In genomic region chr9:116345393-116345792, GRCh38 we compare ENCODE assay signal across 22 cellular contexts.
DNase-seq lines count a peak whose midpoint lies in the region; ATAC-seq, FAIRE-seq and TF ChIP-seq lines count a peak whose summit lies in the region.
"Had no signal": no experiment of that assay in that cellular context is flagged by ENCODE, and none has a peak within 500 bp of the region (broad histone marks: within the 10 kb centered on the region; RNA-seq: fewer than 3 reads in every experiment).

No MANE protein-coding gene starts in this region.

- H3K27me3 Mint-ChIP-seq in osteocyte (ENCODE audit: unreplicated experiment) = no peaks in the 10 kb centered on the region

- H3K9me1 ChIP-seq in K562 (ENCODE audit: control insufficient read depth, insufficient read depth, low read length) = no peaks in the 10 kb centered on the region

- peak overlapping the region; percentile 58 for H3K27ac Mint-ChIP-seq in osteocyte (ENCODE audit: unreplicated experiment)
- no peak overlapping the region for H3K27ac Mint-ChIP-seq in stimulated activated effector memory CD8-positive, alpha-beta T cell treated with anti-CD3 and anti-CD28 coated beads, Interleukin-12 subunit alpha, Interleukin-12 subunit beta, amount 100 ng/mL, for 72 hours
- H3K27ac Mint-ChIP-seq: CD4-positive, alpha-beta memory T cell had no signal

- no peak for TF ChIP-seq CTCF in cardiac muscle cell (IDR thresholded peaks at IDR 0.05; ENCODE audit: low read depth, low read length)
- no peak for TF ChIP-seq CTCF in K562 (IDR thresholded peaks at IDR 0.05 in 2 of 3, conservative IDR thresholded peaks at IDR 0.05 in 1 of 3; ENCODE audit: insufficient read depth in 2 of 3, low read depth in 1 of 3, low read length in 3 of 3)
- no peak for TF ChIP-seq CTCF in osteocyte (IDR thresholded peaks at IDR 0.05)
- TF ChIP-seq CTCF in stomach (IDR thresholded peaks at IDR 0.05) = no peak

- H3K4me3 Mint-ChIP-seq in osteocyte (ENCODE audit: unreplicated experiment) = no peak overlapping the region
- no peak overlapping the region for H3K4me3 Mint-ChIP-seq in stimulated activated effector memory CD8-positive, alpha-beta T cell treated with anti-CD3 and anti-CD28 coated beads, Interleukin-12 subunit alpha, Interleukin-12 subunit beta, amount 100 ng/mL, for 72 hours
- H3K4me3 Mint-ChIP-seq: CD14-positive monocyte; CD4-positive, alpha-beta memory T cell; IgD-negative memory B cell had no signal

- H2AFZ ChIP-seq in K562 (ENCODE audit: low read depth, low read length) = no peak overlapping the region
- H2AFZ ChIP-seq: GM23248 had no signal

- POLR2A ChIA-PET in K562 (lab: Yijun Ruan, JAX) = interaction anchor here (1.5 kb wide), 1 partner anchor 10 kb away, joined by 7 read pairs; no protein-coding TSS in a partner anchor

- ATAC-seq in left cardiac atrium (no peak), K562 (0 out of 3 replicates have a peak, but pooled peaks have one; percentile 21), HG02885 (IDR thresholded peaks at IDR 0.05; ENCODE audit: poor library complexity, unreplicated experiment) (no peak)
- no peak for ATAC-seq in stimulated activated effector memory CD8-positive, alpha-beta T cell treated with anti-CD3 and anti-CD28 coated beads, Interleukin-12 subunit alpha, Interleukin-12 subunit beta, amount 100 ng/mL, for 72 hours
- ATAC-seq: GM12878 had no signal

- H3K4me3 ChIP-seq in cardiac muscle cell (no peak overlapping the region), K562 (no peak overlapping the region), stomach (no peak overlapping the region)
- H3K4me3 ChIP-seq: BLaER1, GM12878, GM23248, HAP-1 had no signal

- BruUV-seq in K562 (replicated peaks; lab: Mats Ljungman, UMichigan) = no TSS peak

- H3K9me3 ChIP-seq in cardiac muscle cell (ENCODE audit: low read depth) = no peaks in the 10 kb centered on the region
- H3K9me3 ChIP-seq in K562 (replicated peaks; ENCODE audit: control insufficient read depth, insufficient read depth, low read depth, low read length) = no peaks in the 10 kb centered on the region
- no peaks in the 10 kb centered on the region for H3K9me3 ChIP-seq in stomach
- H3K9me3 ChIP-seq: BLaER1, HAP-1 had no signal

- CTCF ChIA-PET in K562 (lab: Yijun Ruan, JAX; ENCODE audit: low intra/inter-chr PET ratio) = no interaction called here

- H3K4me2 ChIP-seq in K562 (ENCODE audit: insufficient read depth, low read length) = no peak overlapping the region
- H3K4me2 ChIP-seq: BLaER1 had no signal

- no peaks in the 10 kb centered on the region for H4K20me1 ChIP-seq in K562 (replicated peaks; ENCODE audit: control insufficient read depth, insufficient read depth, low read length)
- H4K20me1 ChIP-seq: BLaER1 had no signal

- H3K4me1 Mint-ChIP-seq in osteocyte (ENCODE audit: unreplicated experiment) = peaks cover 17% of the 10 kb centered on the region
- no peaks in the 10 kb centered on the region for H3K4me1 Mint-ChIP-seq in stimulated activated effector memory CD8-positive, alpha-beta T cell treated with anti-CD3 and anti-CD28 coated beads, Interleukin-12 subunit alpha, Interleukin-12 subunit beta, amount 100 ng/mL, for 72 hours
- H3K4me1 Mint-ChIP-seq: CD14-positive monocyte; CD4-positive, alpha-beta memory T cell; IgD-negative memory B cell had no signal

- no peaks in the 10 kb centered on the region for H3K9me3 Mint-ChIP-seq in osteocyte (ENCODE audit: unreplicated experiment)
- H3K9me3 Mint-ChIP-seq in stimulated activated effector memory CD8-positive, alpha-beta T cell treated with anti-CD3 and anti-CD28 coated beads, Interleukin-12 subunit alpha, Interleukin-12 subunit beta, amount 100 ng/mL, for 72 hours = peaks cover 3% of the 10 kb centered on the region
- H3K9me3 Mint-ChIP-seq: CD4-positive, alpha-beta memory T cell had no signal

- H3K36me3 ChIP-seq in cardiac muscle cell (no peaks in the 10 kb centered on the region), K562 (ENCODE audit: control insufficient read depth, insufficient read depth, low read length) (no peaks in the 10 kb centered on the region), stomach (peaks cover 0 to 6% (median 0%) of the 10 kb centered on the region in 4 donors)
- H3K36me3 ChIP-seq: BLaER1, HAP-1 had no signal

- in situ Hi-C loops in K562 (cut with MboI) = no loop called here

- H3K27ac ChIP-seq in cardiac muscle cell = peak overlapping the region; percentile 64
- H3K27ac ChIP-seq in K562 (ENCODE audit: extremely low read depth, low read depth, low read length) = no peak overlapping the region
- H3K27ac ChIP-seq in stomach = no peak overlapping the region
- H3K27ac ChIP-seq: 22Rv1, BLaER1, GM23248, HL-60 had no signal

- 23% methylated on average over 2 of the region's 2 CpGs for WGBS in K562 (ENCODE audit: insufficient coverage, low coverage, missing lambda C conversion rate)
- WGBS in stomach, 5 donors = 85 to 95% (median 90%) methylated on average over 2 of the region's 2 CpGs

- TF ChIP-seq POLR2A in K562 (conservative IDR thresholded peaks at IDR 0.05) (no peak), stomach (IDR thresholded peaks at IDR 0.05) (no peak)

- DNase-seq in cardiac muscle cell (ENCODE audit: low read depth in 1 of 2, low spot score in 1 of 2) (no peak), left cardiac atrium (no peak), DMS53 treated with DMSO at 0.1 percent for 48 hours (lab: John Stamatoyannopoulos, UW; ENCODE audit: unreplicated experiment) (peak; percentile 32), K562 (ENCODE audit: extremely low read depth in 1 of 4, low spot score in 3 of 4) (no peak), osteocyte (ENCODE audit: extremely low spot score, unreplicated experiment) (no peak), stomach (no peak)
- DNase-seq in stimulated activated effector memory CD8-positive, alpha-beta T cell treated with anti-CD3 and anti-CD28 coated beads, Interleukin-12 subunit alpha, Interleukin-12 subunit beta, amount 100 ng/mL, for 72 hours (ENCODE audit: low spot score in 2 of 2) = no peak
- DNase-seq: CD4-positive, alpha-beta memory T cell; DMS79 treated with DMSO at 0.1 percent for 48 hours; EL; GM23248; KG1 had no signal

- H3K36me3 Mint-ChIP-seq in osteocyte (ENCODE audit: unreplicated experiment) = peaks cover 73% of the 10 kb centered on the region
- H3K36me3 Mint-ChIP-seq in stimulated activated effector memory CD8-positive, alpha-beta T cell treated with anti-CD3 and anti-CD28 coated beads, Interleukin-12 subunit alpha, Interleukin-12 subunit beta, amount 100 ng/mL, for 72 hours = no peaks in the 10 kb centered on the region
- H3K36me3 Mint-ChIP-seq: CD14-positive monocyte; CD4-positive, alpha-beta memory T cell; IgD-negative memory B cell had no signal

- H3K4me1 ChIP-seq in cardiac muscle cell (ENCODE audit: low read depth) (no peaks in the 10 kb centered on the region), K562 (replicated peaks in 1 of 2; ENCODE audit: control insufficient read depth in 2 of 2, insufficient read depth in 2 of 2, low read length in 2 of 2) (no peaks in the 10 kb centered on the region), stomach (no peaks in the 10 kb centered on the region)
- H3K4me1 ChIP-seq: HAP-1 had no signal

- no peak overlapping the region for H3K9ac ChIP-seq in K562 (ENCODE audit: insufficient read depth in 1 of 2, low read depth in 2 of 2, low read length in 2 of 2)
- H3K9ac ChIP-seq: BLaER1, GM23248 had no signal

- FAIRE-seq in K562 (lab: Jason Lieb, UNC) = no peak
- FAIRE-seq: D721Med, GM12878, GM19239 had no signal

- no peak for TF ChIP-seq RAD21 in K562 (CRISPR knock-in tag; conservative IDR thresholded peaks at IDR 0.05 in 1 of 2, IDR thresholded peaks at IDR 0.05 in 1 of 2)

- H3K79me2 ChIP-seq in K562 (ENCODE audit: control insufficient read depth, insufficient read depth, low read length) = no peaks in the 10 kb centered on the region

- no peak for TF ChIP-seq EP300 in K562 (IDR thresholded peaks at IDR 0.05; ENCODE audit: low read length)
- no peak for TF ChIP-seq EP300 in stomach (IDR thresholded peaks at IDR 0.05)

- H3K27me3 ChIP-seq in cardiac muscle cell (no peaks in the 10 kb centered on the region), K562 (ENCODE audit: control insufficient read depth in 2 of 2, insufficient read depth in 2 of 2, low read length in 2 of 2) (no peaks in the 10 kb centered on the region), stomach (no peaks in the 10 kb centered on the region)
- H3K27me3 ChIP-seq: BLaER1 had no signal

- intact Hi-C loops in left cardiac atrium (cut with DNase I) (no loop called here), K562 (cut with micrococcal nuclease) (no loop called here), stomach (cut with DNase I; ENCODE audit: low total_unique reads) (no loop called here)

TF ChIP-seq in K562, 482 proteins besides CTCF, POLR2A, EP300 and RAD21 (continues in another document):
- TF ChIP-seq ATF2 (CRISPR knock-in tag; IDR thresholded peaks at IDR 0.05) (no peak), MEIS2 (IDR thresholded peaks at IDR 0.05; ENCODE audit: partially characterized antibody) (no peak), RBM34 (IDR thresholded peaks at IDR 0.05; ENCODE audit: borderline replicate concordance, insufficient read depth, low read length) (no peak), HMBOX1 (IDR thresholded peaks at IDR 0.05) (no peak), MYC (IDR thresholded peaks at IDR 0.05; ENCODE audit: low read depth, low read length) (no peak), MYC (CRISPR knock-in tag; IDR thresholded peaks at IDR 0.05; ENCODE audit: borderline replicate concordance, low read depth) (no peak), NR2C1 (IDR thresholded peaks at IDR 0.05) (no peak), NR2C1 (tag; IDR thresholded peaks at IDR 0.05) (no peak)
